Comparison of ENCODE assay signal across 3 cellular contexts in genomic region chr16:84111949-84112348, GRCh38. TPM values are rescaled to one million over a fixed set of nuclear protein-coding genes. Genes with fewer than 3 reads are reported as not detected.
"Had no signal": no experiment of that assay in that cellular context is flagged by ENCODE, and none has a peak within 500 bp of the region (broad histone marks: within the 10 kb centered on the region; RNA-seq: fewer than 3 reads in every experiment).

No MANE protein-coding gene starts in this region.

RNA-seq across cellular contexts. Expression of gene DNAAF1, which starts 33.2 kb away (rescaled TPM):
- total RNA-seq: activated T-helper 1 cell treated with anti-CD3 and anti-CD28 coated beads, Interleukin-12 subunit alpha, Interleukin-12 subunit beta, Interleukin-2, Interleukin-4 antibody, amounts not matched to agents 30 ng/mL and 10 ng/mL and 1 ng/mL, durations not matched to agents 14 hours and 24 hours and 36 hours; natural killer cell treated with Interleukin-12 subunit alpha and Interleukin-12 subunit beta and Interleukin-15 and Interleukin-18, amount 100 ng/mL, for 72 hours; SJSA1 had no signal
